ENCODE assay signal across 8 cellular contexts in genomic region chr2:213151437-213152064, GRCh38. TPM values are rescaled to one million over a fixed set of nuclear protein-coding genes. Genes with fewer than 3 reads are reported as not detected.
DNase-seq lines count a peak whose midpoint lies in the region; ATAC-seq and TF ChIP-seq lines count a peak whose summit lies in the region.

Gene IKZF2 (minus strand): TSS chr2:213151612. CDS start chr2:213148629, 2,983 bp downstream.

- ATAC-seq in GM21515 (IDR thresholded peaks at IDR 0.05; ENCODE audit: unreplicated experiment), result peak; percentile 71
- ATAC-seq in PC-3, result peak; percentile 72
- peak; percentile 84 to 87 for ATAC-seq in activated T-cell treated with anti-CD3 and anti-CD28 coated beads, Interleukin-2, amount 50 U/mL, for 72 hours (replicated peaks in 1 of 2)
- peak; percentile 74 to 80 for ATAC-seq in naive thymus-derived CD8-positive, alpha-beta T cell
- peak; percentile 87 to 88 for ATAC-seq in stimulated activated naive B cell treated with anti-CD40 and anti-IgM and Interleukin-4, amounts not matched to agents 10 μg/mL and 1 μg/mL and 100 μg/mL, for 72 hours (replicated peaks)

- BruUV-seq in PC-3 (replicated peaks; lab: Mats Ljungman, UMichigan), result no TSS peak

- H3K27me3 ChIP-seq in HUES64 (ENCODE audit: insufficient read depth, low read length), result peaks cover 8% of the 10 kb centered on the region; the same call in 1 of the 2 replicates
- no peaks in the 10 kb centered on the region for H3K27me3 ChIP-seq in PC-3 (ENCODE audit: low read length)
- H3K27me3 ChIP-seq in fibroblast of lung (ENCODE audit: control insufficient read depth, insufficient read depth, low read length), result no peaks in the 10 kb centered on the region

- TF ChIP-seq CTCF in PC-3 (conservative IDR thresholded peaks at IDR 0.05; ENCODE audit: low read depth, low read length) (no peak), fibroblast of lung (conservative IDR thresholded peaks at IDR 0.05 in 1 of 2, IDR thresholded peaks at IDR 0.05 in 1 of 2; ENCODE audit: low read depth in 1 of 2, low read length in 2 of 2) (no peak)

- H3F3A ChIP-seq in PC-3 (ENCODE audit: low read length, unreplicated experiment), result peaks cover 7% of the 10 kb centered on the region

- POLR2A ChIA-PET in PC-3 (lab: Charles Lee; ENCODE audit: unreplicated experiment), result interaction anchor here (0.5 kb wide), 1 partner anchor 111 kb away, joined by 4 read pairs; no protein-coding TSS in a partner anchor
- POLR2A ChIA-PET in naive thymus-derived CD8-positive, alpha-beta T cell (lab: Charles Lee), result interaction anchor here (0.8 to 1.6 kb wide), 2 partner anchors 132 to 465 kb away, joined by 3 to 5 read pairs; no protein-coding TSS in a partner anchor

- peak within 1 kb of the TSS; percentile 87 for H3K27ac Mint-ChIP-seq in activated T-cell treated with anti-CD3 and anti-CD28 coated beads, Interleukin-2, amount 50 U/mL, for 72 hours
- peak within 1 kb of the TSS; percentile 32 to 97 (median 93) for H3K27ac Mint-ChIP-seq in naive thymus-derived CD8-positive, alpha-beta T cell
- peak within 1 kb of the TSS; percentile 95 for H3K27ac Mint-ChIP-seq in stimulated activated naive B cell treated with anti-CD40 and anti-IgM and Interleukin-4, amounts not matched to agents 10 μg/mL and 1 μg/mL and 100 μg/mL, for 72 hours

- peak within 1 kb of the TSS; percentile 95 for H3K4me2 ChIP-seq in PC-3 (ENCODE audit: low read length)
- H3K4me2 ChIP-seq in fibroblast of lung (ENCODE audit: extremely low read depth, insufficient read depth, low read length), result peak within 1 kb of the TSS; percentile 91

- H3K27ac ChIP-seq in HUES64 (ENCODE audit: low read depth, low read length) (peak within 1 kb of the TSS; percentile 70), PC-3 (ENCODE audit: low read length) (peak within 1 kb of the TSS; percentile 73), fibroblast of lung (ENCODE audit: insufficient read depth, low read length) (peak within 1 kb of the TSS; percentile 70)

- H3K4me1 ChIP-seq in HUES64 (ENCODE audit: insufficient read depth, low read length) (peaks cover 31% of the 10 kb centered on the region), PC-3 (ENCODE audit: insufficient read depth, low read length) (peaks cover 24% of the 10 kb centered on the region), fibroblast of lung (ENCODE audit: control insufficient read depth, extremely low read depth, insufficient read depth, low read length) (no peaks in the 10 kb centered on the region)

- peaks cover 0 to 6% of the 10 kb centered on the region in 2 donors for H3K36me3 Mint-ChIP-seq in activated T-cell treated with anti-CD3 and anti-CD28 coated beads, Interleukin-2, amount 50 U/mL, for 72 hours (ENCODE audit: insufficient read depth in 2 of 2)
- H3K36me3 Mint-ChIP-seq in naive thymus-derived CD8-positive, alpha-beta T cell, result no peaks in the 10 kb centered on the region
- H3K36me3 Mint-ChIP-seq in stimulated activated naive B cell treated with anti-CD40 and anti-IgM and Interleukin-4, amounts not matched to agents 10 μg/mL and 1 μg/mL and 100 μg/mL, for 72 hours, result peaks cover 12 to 18% of the 10 kb centered on the region in 2 donors

- CTCF ChIA-PET in PC-3 (lab: Charles Lee), result interaction anchor here (0.5 to 0.9 kb wide), 3 partner anchors 246 to 374 kb away, joined by 4 to 6 read pairs (median 6); no protein-coding TSS in a partner anchor

- under 1% methylated on average over 86 of the region's 87 CpGs for WGBS in HUES64

- H4K20me1 ChIP-seq in PC-3 (ENCODE audit: low read length), result no peaks in the 10 kb centered on the region
- H4K20me1 ChIP-seq in fibroblast of lung (ENCODE audit: control insufficient read depth, extremely low read depth, insufficient read depth, low read length), result no peaks in the 10 kb centered on the region

- H2AFZ ChIP-seq in PC-3 (ENCODE audit: low read length) (peak within 1 kb of the TSS; percentile 97), fibroblast of lung (ENCODE audit: low read length) (peak within 1 kb of the TSS; percentile 92)

- H3K4me3 Mint-ChIP-seq in activated T-cell treated with anti-CD3 and anti-CD28 coated beads, Interleukin-2, amount 50 U/mL, for 72 hours, result peak within 1 kb of the TSS; percentile 93 to 94
- H3K4me3 Mint-ChIP-seq in naive thymus-derived CD8-positive, alpha-beta T cell, result peak within 1 kb of the TSS; percentile 90 to 98 (median 94)
- H3K4me3 Mint-ChIP-seq in stimulated activated naive B cell treated with anti-CD40 and anti-IgM and Interleukin-4, amounts not matched to agents 10 μg/mL and 1 μg/mL and 100 μg/mL, for 72 hours, result peak within 1 kb of the TSS; percentile 91 to 97

- H3K4me3 ChIP-seq in HUES64 (ENCODE audit: low read length) (peak within 1 kb of the TSS; percentile 99), PC-3 (ENCODE audit: low read length) (peak within 1 kb of the TSS; percentile 91), fibroblast of lung (replicated peaks in 1 of 4; ENCODE audit: control extremely low read depth in 1 of 4, insufficient read depth in 1 of 4, low read depth in 3 of 4, low read length in 4 of 4) (peak within 1 kb of the TSS; percentile 72 to 93 (median 81))

- H3K4me1 Mint-ChIP-seq in activated T-cell treated with anti-CD3 and anti-CD28 coated beads, Interleukin-2, amount 50 U/mL, for 72 hours (ENCODE audit: low read depth), result peaks cover 33% of the 10 kb centered on the region
- peaks cover 14 to 58% (median 34%) of the 10 kb centered on the region in 4 donors for H3K4me1 Mint-ChIP-seq in naive thymus-derived CD8-positive, alpha-beta T cell
- peaks cover 21 to 55% of the 10 kb centered on the region in 2 donors for H3K4me1 Mint-ChIP-seq in stimulated activated naive B cell treated with anti-CD40 and anti-IgM and Interleukin-4, amounts not matched to agents 10 μg/mL and 1 μg/mL and 100 μg/mL, for 72 hours

- H3K9ac ChIP-seq in HUES64 (ENCODE audit: low read depth, low read length), result peak within 1 kb of the TSS; percentile 89
- peak within 1 kb of the TSS; percentile 84 for H3K9ac ChIP-seq in PC-3 (ENCODE audit: low read length)
- peak within 1 kb of the TSS; percentile 71 for H3K9ac ChIP-seq in fibroblast of lung (ENCODE audit: insufficient read depth, low read length)

- no peaks in the 10 kb centered on the region; the same call in 1 of the 2 replicates for H3K36me3 ChIP-seq in HUES64 (ENCODE audit: insufficient read depth, low read length)
- no peaks in the 10 kb centered on the region for H3K36me3 ChIP-seq in PC-3 (ENCODE audit: low read depth, low read length)
- H3K36me3 ChIP-seq in fibroblast of lung (ENCODE audit: control insufficient read depth, insufficient read depth, low read length), result no peaks in the 10 kb centered on the region

- H3K9me2 ChIP-seq in PC-3 (replicated peaks; ENCODE audit: low read length), result no peaks in the 10 kb centered on the region

- DNase-seq in DMS 273 (lab: John Stamatoyannopoulos, UW; ENCODE audit: unreplicated experiment) (peak; percentile 96), PC-3 (peak; percentile 86), fibroblast of lung (ENCODE audit: low read depth in 2 of 2) (peak; percentile 90 to 96)
- peak; percentile 73 to 76 for DNase-seq in activated T-cell treated with anti-CD3 and anti-CD28 coated beads, Interleukin-2, amount 50 U/mL, for 72 hours
- peak; percentile 65 to 85 (median 74) for DNase-seq in naive thymus-derived CD8-positive, alpha-beta T cell
- peak; percentile 79 for DNase-seq in stimulated activated naive B cell treated with anti-CD40 and anti-IgM and Interleukin-4, amounts not matched to agents 10 μg/mL and 1 μg/mL and 100 μg/mL, for 72 hours

- H3K9me3 Mint-ChIP-seq in activated T-cell treated with anti-CD3 and anti-CD28 coated beads, Interleukin-2, amount 50 U/mL, for 72 hours, result no peaks in the 10 kb centered on the region
- no peaks in the 10 kb centered on the region for H3K9me3 Mint-ChIP-seq in naive thymus-derived CD8-positive, alpha-beta T cell
- H3K9me3 Mint-ChIP-seq in stimulated activated naive B cell treated with anti-CD40 and anti-IgM and Interleukin-4, amounts not matched to agents 10 μg/mL and 1 μg/mL and 100 μg/mL, for 72 hours, result peaks cover 0 to 6% of the 10 kb centered on the region in 2 donors

- H3K27me3 Mint-ChIP-seq in activated T-cell treated with anti-CD3 and anti-CD28 coated beads, Interleukin-2, amount 50 U/mL, for 72 hours (ENCODE audit: low read depth), result peaks cover 27% of the 10 kb centered on the region
- peaks cover 3 to 21% (median 14%) of the 10 kb centered on the region in 5 donors for H3K27me3 Mint-ChIP-seq in naive thymus-derived CD8-positive, alpha-beta T cell
- H3K27me3 Mint-ChIP-seq in stimulated activated naive B cell treated with anti-CD40 and anti-IgM and Interleukin-4, amounts not matched to agents 10 μg/mL and 1 μg/mL and 100 μg/mL, for 72 hours, result no peaks in the 10 kb centered on the region

- H3K79me2 ChIP-seq in PC-3 (ENCODE audit: low read length) (peaks cover 21% of the 10 kb centered on the region), fibroblast of lung (ENCODE audit: control insufficient read depth, insufficient read depth, low read length) (peaks cover 2% of the 10 kb centered on the region)

- intact Hi-C loops in PC-3 (cut with micrococcal nuclease), result loop anchor here (2.0 to 5.0 kb wide), 6 partner anchors 33 to 259 kb away; no protein-coding TSS in a partner anchor

- H3K9me3 ChIP-seq in HUES64 (ENCODE audit: insufficient read depth, low read depth, low read length) (no peaks in the 10 kb centered on the region), PC-3 (ENCODE audit: low read length) (no peaks in the 10 kb centered on the region), fibroblast of lung (ENCODE audit: control insufficient read depth, insufficient read depth, low read depth, low read length) (no peaks in the 10 kb centered on the region)

RNA-seq across cellular contexts. Expression of gene IKZF2, which starts in this region (rescaled TPM):
- polyA plus RNA-seq in HUES64 (2013, experiment 1 of 2), result 1.2 TPM
- 2.5 TPM for polyA plus RNA-seq in HUES64 (2013, experiment 2 of 2)
- total RNA-seq in PC-3 (2014; rRNA removed), result 5.2 and 8.2 TPM in 2 replicates
- total RNA-seq in activated T-cell treated with anti-CD3 and anti-CD28 coated beads, Interleukin-2, amount 50 U/mL, for 72 hours, result 10 to 100 TPM in 1 of 2 donors, 1 to 10 TPM in 1; 9.8 to 19.1 TPM
- total RNA-seq in fibroblast of lung, result 8.2 and 17.2 TPM in 2 replicates
- 4.9 and 6.4 TPM in 2 replicates for polyA plus RNA-seq in fibroblast of lung
- polyA plus RNA-seq in fibroblast of lung (2012), result 2.7 and 2.8 TPM in 2 replicates
- polyA minus RNA-seq in fibroblast of lung (ENCODE audit: low replicate concordance), result 4.9 and 12.6 TPM in 2 replicates
- 10 to 100 TPM; 18.9 to 21.1 TPM for total RNA-seq in naive thymus-derived CD8-positive, alpha-beta T cell
- polyA plus RNA-seq in naive thymus-derived CD8-positive, alpha-beta T cell, result 1 to 10 TPM in 2 of 3 donors, under 1 TPM in 1; 0.85 to 2.9 (median 2.1) TPM

Comparison
In these comparisons a context has a peak if more than half of its experiments do, and no peak if none do; other contexts are left out.
1. Peak in every context shown above with its lines: DNase-seq, ATAC-seq, H3K4me3 ChIP-seq and H3K27ac ChIP-seq.